ENCODE assay signal across 9 cellular contexts in the genomic region with DNA sequence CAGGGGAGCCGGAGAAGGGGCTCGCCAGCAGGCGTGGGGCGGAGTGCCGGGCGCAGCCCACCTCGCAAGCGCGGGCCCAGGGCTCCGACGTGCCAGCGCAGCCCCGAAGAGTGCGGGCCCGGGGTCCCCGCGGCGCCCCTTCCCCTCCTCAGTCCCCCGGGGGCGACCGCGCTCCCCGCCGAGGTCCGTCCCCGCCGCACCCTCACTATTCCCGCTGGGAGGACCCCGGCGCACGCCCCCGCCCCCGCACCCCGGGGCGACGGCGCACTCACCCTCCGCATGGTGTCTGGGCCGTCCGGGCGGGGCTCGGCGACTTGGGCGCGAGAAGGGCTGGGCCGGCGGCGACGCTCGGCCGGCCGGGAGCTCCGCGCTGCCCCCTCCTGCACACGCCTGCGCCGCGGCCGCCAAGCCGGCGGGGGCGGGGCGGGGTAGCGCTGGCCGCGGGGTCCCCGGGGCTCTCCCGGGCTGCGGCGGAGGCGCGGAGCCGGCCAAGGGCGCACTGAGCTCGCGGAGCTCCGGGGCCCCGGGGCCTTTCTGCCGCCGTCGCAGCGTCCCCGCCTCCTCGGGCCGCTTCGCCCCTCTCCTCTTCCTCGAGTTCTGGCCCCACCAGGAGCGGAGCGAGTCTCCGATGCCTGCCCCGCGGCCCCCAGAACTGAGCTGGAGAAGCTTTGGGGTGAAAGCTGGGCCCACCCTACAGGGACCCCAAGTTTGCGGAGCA.
DNase-seq lines count a peak whose midpoint lies in the region; ATAC-seq and TF ChIP-seq lines count a peak whose summit lies in the region.
"Had no signal": no experiment of that assay in that cellular context is flagged by ENCODE, and none has a peak within 500 bp of the region (broad histone marks: within the 10 kb centered on the region; RNA-seq: fewer than 3 reads in every experiment).

No MANE protein-coding gene starts in this region.

- H3K27me3 ChIP-seq in fibroblast of lung (ENCODE audit: control insufficient read depth, insufficient read depth, low read length), result peaks cover 51% of the 10 kb centered on the region

- H4K20me1 ChIP-seq in OCI-LY7 (ENCODE audit: insufficient read depth, low read length), result no peaks in the 10 kb centered on the region
- H4K20me1 ChIP-seq in fibroblast of lung (ENCODE audit: control insufficient read depth, extremely low read depth, insufficient read depth, low read length), result no peaks in the 10 kb centered on the region

- no peak overlapping the region for H3K27ac ChIP-seq in OCI-LY7 (ENCODE audit: low read depth, low read length, poor library complexity, severe bottlenecking)
- H3K27ac ChIP-seq in fibroblast of lung (ENCODE audit: insufficient read depth, low read length), result no peak overlapping the region
- H3K27ac ChIP-seq: HL-60 had no signal

- TF ChIP-seq CTCF in OCI-LY7 (conservative IDR thresholded peaks at IDR 0.05; ENCODE audit: low read length) (no peak), fibroblast of lung (conservative IDR thresholded peaks at IDR 0.05 in 1 of 2, IDR thresholded peaks at IDR 0.05 in 1 of 2; ENCODE audit: low read depth in 1 of 2, low read length in 2 of 2) (no peak), omental fat pad (IDR thresholded peaks at IDR 0.05) (no peak)

- H3K79me2 ChIP-seq in OCI-LY7 (ENCODE audit: insufficient read depth, low read depth, low read length) (no peaks in the 10 kb centered on the region), fibroblast of lung (ENCODE audit: control insufficient read depth, insufficient read depth, low read length) (no peaks in the 10 kb centered on the region)

- H2AFZ ChIP-seq in OCI-LY7 (ENCODE audit: low read length) (peak overlapping the region; percentile 68; the same call in 1 of the 2 replicates), fibroblast of lung (ENCODE audit: low read length) (no peak overlapping the region)

- H3K4me2 ChIP-seq in OCI-LY7 (ENCODE audit: low read length) (peak overlapping the region; percentile 59), fibroblast of lung (ENCODE audit: extremely low read depth, insufficient read depth, low read length) (peak overlapping the region; percentile 35)

- H3K9me2 ChIP-seq in OCI-LY7 (ENCODE audit: insufficient read depth, low read length), result no peaks in the 10 kb centered on the region

- ATAC-seq in HG02642 (IDR thresholded peaks at IDR 0.05; ENCODE audit: poor library complexity, unreplicated experiment) (peak; percentile 85), omental fat pad (ENCODE audit: low FRiP score) (peak; percentile 51)

- DNase-seq in 8988T (peak; percentile 65), OCI-LY7 (ENCODE audit: low spot score) (peak; percentile 28), fibroblast of lung (ENCODE audit: low read depth in 2 of 2) (no peak), omental fat pad (ENCODE audit: low spot score) (no peak), NCI-H2107 treated with DMSO at 0.1 percent for 48 hours (lab: John Stamatoyannopoulos, UW; ENCODE audit: unreplicated experiment) (no peak), superior temporal gyrus (ENCODE audit: extremely low spot score) (no peak)

- H3K9me3 ChIP-seq in OCI-LY7 (ENCODE audit: low read length) (no peaks in the 10 kb centered on the region), fibroblast of lung (ENCODE audit: control insufficient read depth, insufficient read depth, low read depth, low read length) (no peaks in the 10 kb centered on the region)

- intact Hi-C loops in OCI-LY7 (cut with micrococcal nuclease; ENCODE audit: unreplicated experiment), result loop anchor here (2.0 kb wide), 1 partner anchor 341 kb away; no protein-coding TSS in a partner anchor

- H3K36me3 ChIP-seq in OCI-LY7 (ENCODE audit: insufficient read depth, low read length), result no peaks in the 10 kb centered on the region
- no peaks in the 10 kb centered on the region for H3K36me3 ChIP-seq in fibroblast of lung (ENCODE audit: control insufficient read depth, insufficient read depth, low read length)

- POLR2A ChIA-PET in OCI-LY7 (lab: Charles Lee), result interaction anchor here (0.7 to 3.7 kb wide), 5 partner anchors 15 to 199 kb away, joined by 3 to 18 read pairs (median 3); no protein-coding TSS in a partner anchor

- H3K4me3 ChIP-seq in OCI-LY7 (ENCODE audit: low read depth, low read length, poor library complexity, severe bottlenecking), result peak overlapping the region; percentile 60
- peak overlapping the region in 2 of 4 experiments; percentile 30 to 41 for H3K4me3 ChIP-seq in fibroblast of lung (replicated peaks in 1 of 4; ENCODE audit: control extremely low read depth in 1 of 4, insufficient read depth in 1 of 4, low read depth in 3 of 4, low read length in 4 of 4)

- no TSS peak for BruUV-seq in OCI-LY7 (replicated peaks; lab: Mats Ljungman, UMichigan)

- CTCF ChIA-PET in OCI-LY7 (lab: Charles Lee; ENCODE audit: unreplicated experiment), result interaction anchor here (0.5 to 5.1 kb wide), 2 partner anchors 56 to 110 kb away, joined by 4 to 30 read pairs; no protein-coding TSS in a partner anchor

- TF ChIP-seq POLR2A in GM15510 (IDR thresholded peaks at IDR 0.05; ENCODE audit: borderline replicate concordance, extremely low read depth, insufficient read length), result peak; percentile 55

- H3K4me1 ChIP-seq in OCI-LY7 (ENCODE audit: insufficient read depth, low read length, poor library complexity, severe bottlenecking), result peaks cover 43% of the 10 kb centered on the region
- no peaks in the 10 kb centered on the region for H3K4me1 ChIP-seq in fibroblast of lung (ENCODE audit: control insufficient read depth, extremely low read depth, insufficient read depth, low read length)

- H3K9ac ChIP-seq in fibroblast of lung (ENCODE audit: insufficient read depth, low read length), result no peak overlapping the region

Comparison
In these comparisons a context has a peak if more than half of its experiments do, and no peak if none do; other contexts are left out.
1. DNase-seq: peak in 8988T (single experiment) and OCI-LY7 (single experiment); none in fibroblast of lung (0 of 2), omental fat pad (single experiment), NCI-H2107 treated with DMSO at 0.1 percent for 48 hours (single experiment) and superior temporal gyrus (single experiment).